ENCODE assay signal across 14 cellular contexts in genomic region chr9:97986466-97986865, GRCh38. TPM values are rescaled to one million over a fixed set of nuclear protein-coding genes. Genes with fewer than 3 reads are reported as not detected.
A peak's percentile ranks its signal among the peaks of the same experiment; 100 is the strongest.
DNase-seq lines count a peak whose midpoint lies in the region; ATAC-seq, FAIRE-seq and TF ChIP-seq lines count a peak whose summit lies in the region.
"Had no signal": no experiment of that assay in that cellular context is flagged by ENCODE, and none has a peak within 500 bp of the region (broad histone marks: within the 10 kb centered on the region; RNA-seq: fewer than 3 reads in every experiment).

No MANE protein-coding gene starts in this region.

- H3K4me3 Mint-ChIP-seq in activated naive CD8-positive, alpha-beta T cell treated with anti-CD3 and anti-CD28 coated beads, Interleukin-2, amount 10 ng/mL, durations not matched to agents 7 days and 5 days, result peak overlapping the region; percentile 82
- H3K4me3 Mint-ChIP-seq in osteocyte (ENCODE audit: unreplicated experiment), result no peak overlapping the region

- DNase-seq in DMS 273 (lab: John Stamatoyannopoulos, UW; ENCODE audit: unreplicated experiment) (peak; percentile 42), DMS 273 treated with DMSO at 0.1 percent for 48 hours (lab: John Stamatoyannopoulos, UW) (no peak), NAMALWA (ENCODE audit: low spot score) (peak; percentile 55), osteocyte (ENCODE audit: extremely low spot score, unreplicated experiment) (no peak), NCI-H1436 (lab: John Stamatoyannopoulos, UW) (no peak), kidney (no peak), testis (no peak)
- no peak for DNase-seq in activated naive CD8-positive, alpha-beta T cell treated with anti-CD3 and anti-CD28 coated beads, Interleukin-2, amount 10 ng/mL, durations not matched to agents 7 days and 5 days
- DNase-seq: NCI-H2081; stimulated activated CD4-positive, alpha-beta T cell treated with anti-CD3 and anti-CD28 coated beads, Interleukin-15, amount 100 ng/mL, for 24 hours had no signal

- 45 to 72% methylated on average over 5 of the region's 5 CpGs for WGBS in testis, 2 donors

- H3K9ac ChIP-seq in kidney (ENCODE audit: low read length in 2 of 2), result peak overlapping the region in 1 of 2 donors; percentile 26

- H3K4me3 ChIP-seq in kidney (ENCODE audit: low read length in 2 of 2) (no peak overlapping the region), testis (no peak overlapping the region)
- H3K4me3 ChIP-seq: adrenal gland, lung had no signal

- no peaks in the 10 kb centered on the region for H3K27me3 Mint-ChIP-seq in activated naive CD8-positive, alpha-beta T cell treated with anti-CD3 and anti-CD28 coated beads, Interleukin-2, amount 10 ng/mL, durations not matched to agents 7 days and 5 days
- H3K27me3 Mint-ChIP-seq in osteocyte (ENCODE audit: unreplicated experiment), result no peaks in the 10 kb centered on the region

- H3K36me3 ChIP-seq in kidney (ENCODE audit: control insufficient read depth in 1 of 2, insufficient read depth in 2 of 2, low read length in 2 of 2) (no peaks in the 10 kb centered on the region), testis (ENCODE audit: low read depth, missing control alignments) (no peaks in the 10 kb centered on the region)
- H3K36me3 ChIP-seq: adrenal gland, thoracic aorta had no signal

- H3K4me1 ChIP-seq in kidney (ENCODE audit: control insufficient read depth in 1 of 2, insufficient read depth in 1 of 2, low read depth in 1 of 2, low read length in 2 of 2) (peaks cover 3 to 5% of the 10 kb centered on the region in 2 donors), testis (peaks cover 3% of the 10 kb centered on the region)

- POLR2A ChIA-PET in activated naive CD8-positive, alpha-beta T cell treated with anti-CD3 and anti-CD28 coated beads, Interleukin-2, amount 10 ng/mL, durations not matched to agents 7 days and 5 days (lab: Charles Lee), result interaction anchor here (0.6 to 7.5 kb wide), 5 partner anchors 9 to 132 kb away, joined by 3 to 79 read pairs (median 3); partner anchors contain the start of genes NANS and TRMO

- H3K27ac ChIP-seq in kidney (ENCODE audit: low read depth in 2 of 2, low read length in 2 of 2), result no peak overlapping the region
- H3K27ac ChIP-seq in testis, result peak overlapping the region in 1 of 2 donors; percentile 99
- H3K27ac ChIP-seq: adrenal gland had no signal

- H3K9me3 ChIP-seq in kidney (ENCODE audit: control insufficient read depth in 1 of 2, low read length in 2 of 2), result no peaks in the 10 kb centered on the region
- H3K9me3 ChIP-seq in testis, result no peaks in the 10 kb centered on the region
- H3K9me3 ChIP-seq: adrenal gland, thoracic aorta had no signal

- peaks cover 51% of the 10 kb centered on the region for H3K4me1 Mint-ChIP-seq in activated naive CD8-positive, alpha-beta T cell treated with anti-CD3 and anti-CD28 coated beads, Interleukin-2, amount 10 ng/mL, durations not matched to agents 7 days and 5 days
- H3K4me1 Mint-ChIP-seq in osteocyte (ENCODE audit: unreplicated experiment), result peaks cover 55% of the 10 kb centered on the region

- no peak for FAIRE-seq in kidney (lab: Jason Lieb, UNC)

- peaks cover 8% of the 10 kb centered on the region for H3K36me3 Mint-ChIP-seq in activated naive CD8-positive, alpha-beta T cell treated with anti-CD3 and anti-CD28 coated beads, Interleukin-2, amount 10 ng/mL, durations not matched to agents 7 days and 5 days
- no peaks in the 10 kb centered on the region for H3K36me3 Mint-ChIP-seq in osteocyte (ENCODE audit: unreplicated experiment)

- ATAC-seq in activated naive CD8-positive, alpha-beta T cell treated with anti-CD3 and anti-CD28 coated beads, Interleukin-2, amount 10 ng/mL, durations not matched to agents 7 days and 5 days (ENCODE audit: low read depth), result no peak

- H3K27me3 ChIP-seq in testis, result no peaks in the 10 kb centered on the region
- H3K27me3 ChIP-seq: adrenal gland had no signal

- no peak for TF ChIP-seq POLR2A in testis (IDR thresholded peaks at IDR 0.05)

- H3K9me3 Mint-ChIP-seq in activated naive CD8-positive, alpha-beta T cell treated with anti-CD3 and anti-CD28 coated beads, Interleukin-2, amount 10 ng/mL, durations not matched to agents 7 days and 5 days, result no peaks in the 10 kb centered on the region
- H3K9me3 Mint-ChIP-seq in osteocyte (ENCODE audit: unreplicated experiment), result no peaks in the 10 kb centered on the region

- peak overlapping the region; percentile 93 for H3K27ac Mint-ChIP-seq in activated naive CD8-positive, alpha-beta T cell treated with anti-CD3 and anti-CD28 coated beads, Interleukin-2, amount 10 ng/mL, durations not matched to agents 7 days and 5 days
- H3K27ac Mint-ChIP-seq in osteocyte (ENCODE audit: unreplicated experiment), result peak overlapping the region; percentile 87

- no peak for TF ChIP-seq CTCF in osteocyte (IDR thresholded peaks at IDR 0.05)
- no peak for TF ChIP-seq CTCF in kidney (IDR thresholded peaks at IDR 0.05; ENCODE audit: borderline replicate concordance, extremely low read depth, insufficient read depth)
- TF ChIP-seq CTCF in testis (IDR thresholded peaks at IDR 0.05), result no peak

- intact Hi-C loops in kidney (cut with DNase I), result no loop called here
- intact Hi-C loops in testis (cut with DNase I; ENCODE audit: low total_unique reads), result no loop called here

RNA-seq across cellular contexts. Expression of gene ANP32B, which starts 3.3 kb away (rescaled TPM):
- 100 to 1,000 TPM; 295 to 296 TPM for total RNA-seq in activated naive CD8-positive, alpha-beta T cell treated with anti-CD3 and anti-CD28 coated beads, Interleukin-2, amount 10 ng/mL, durations not matched to agents 7 days and 5 days
- total RNA-seq in osteocyte (114 and 117 TPM in 2 replicates), kidney (101 TPM), testis (10 to 100 TPM; 33.8 to 54.3 TPM)
- polyA plus RNA-seq in kidney (ENCODE audit: insufficient read depth, low read depth, low replicate concordance) (101 TPM), testis (ENCODE audit: insufficient read depth, low read depth, low replicate concordance) (89.6 TPM)

RNA-seq across cellular contexts. Expression of gene HEMGN, which starts 48.5 kb away (rescaled TPM):
- 1 to 10 TPM in 1 of 2 experiments, under 1 TPM in 1; 0.47 to 1.1 TPM for total RNA-seq in activated naive CD8-positive, alpha-beta T cell treated with anti-CD3 and anti-CD28 coated beads, Interleukin-2, amount 10 ng/mL, durations not matched to agents 7 days and 5 days
- not detected in 2 replicates for total RNA-seq in osteocyte
- 0.16 TPM for total RNA-seq in kidney
- not detected for polyA plus RNA-seq in kidney (ENCODE audit: insufficient read depth, low read depth, low replicate concordance)
- total RNA-seq in testis, result 10 to 100 TPM; 11.8 to 43.5 TPM
- polyA plus RNA-seq in testis (ENCODE audit: insufficient read depth, low read depth, low replicate concordance), result 22.2 TPM
- total RNA-seq: A172 had no signal
- polyA plus RNA-seq: adrenal gland had no signal

Comparison
In these comparisons a context has a peak if more than half of its experiments do, and no peak if none do; other contexts are left out.
1. DNase-seq: peak in DMS 273 (single experiment) and NAMALWA (single experiment); none in DMS 273 treated with DMSO at 0.1 percent for 48 hours (single experiment), activated naive CD8-positive, alpha-beta T cell treated with anti-CD3 and anti-CD28 coated beads, Interleukin-2, amount 10 ng/mL, durations not matched to agents 7 days and 5 days (single experiment), osteocyte (single experiment), NCI-H1436 (single experiment), kidney (single experiment) and testis (single experiment).
2. RNA of gene HEMGN, which starts 48.5 kb away (total RNA-seq): 11.8 to 43.5 TPM in testis; 0.47 to 1.1 TPM in activated naive CD8-positive, alpha-beta T cell treated with anti-CD3 and anti-CD28 coated beads, Interleukin-2, amount 10 ng/mL, durations not matched to agents 7 days and 5 days, 0.16 TPM in kidney (single experiment) and not detected in osteocyte; every median in the first group is over 4 times any median in the second.